ENCODE assay signal across 21 cellular contexts in the genomic region with DNA sequence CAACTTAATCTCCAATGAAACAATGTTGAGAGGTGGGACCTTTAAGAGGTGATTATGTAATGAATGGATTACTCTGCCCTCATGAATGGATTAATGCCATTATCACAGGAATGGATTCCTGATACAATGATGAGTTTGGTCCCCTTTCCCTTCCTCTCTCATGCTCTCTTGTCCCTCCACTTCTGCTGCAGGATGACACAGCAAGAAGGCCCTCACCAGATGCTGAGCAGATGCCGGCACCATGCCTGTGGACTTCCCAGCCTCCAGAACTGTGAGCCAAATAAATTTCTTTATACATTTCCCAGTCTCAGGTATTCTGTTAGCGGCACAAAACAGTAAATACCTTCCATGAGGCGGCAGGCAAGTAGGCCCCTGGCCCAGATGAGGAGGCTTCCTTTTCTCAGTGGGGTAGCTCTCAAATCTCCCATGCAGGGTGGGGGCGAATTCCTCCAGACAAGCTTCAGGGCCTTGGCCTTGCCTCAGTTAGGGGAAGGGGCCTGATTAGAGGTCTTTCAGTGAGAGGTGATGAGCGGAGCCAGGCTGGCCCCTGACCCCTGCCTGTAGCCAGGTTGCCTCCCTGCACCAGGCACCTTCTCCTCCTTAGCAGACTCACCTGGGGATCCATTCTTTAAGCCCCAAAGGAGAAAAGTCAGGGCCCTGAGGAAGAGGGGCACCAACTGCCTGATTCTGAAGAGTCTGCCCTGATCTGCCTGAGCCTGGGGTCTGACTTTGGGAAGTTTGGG.
A peak's percentile ranks its signal among the peaks of the same experiment; 100 is the strongest.
DNase-seq lines count a peak whose midpoint lies in the region; ATAC-seq, FAIRE-seq and TF ChIP-seq lines count a peak whose summit lies in the region.
"Had no signal": no experiment of that assay in that cellular context is flagged by ENCODE, and none has a peak within 500 bp of the region (broad histone marks: within the 10 kb centered on the region; RNA-seq: fewer than 3 reads in every experiment).

No MANE protein-coding gene starts in this region.

- no peaks in the 10 kb centered on the region for H3K79me2 ChIP-seq in osteoblast (ENCODE audit: insufficient read depth, low read length)

- no peak overlapping the region for H2AFZ ChIP-seq in osteoblast (ENCODE audit: low read length)
- H2AFZ ChIP-seq: GM23338 had no signal

- H3K27me3 ChIP-seq in left ventricle myocardium inferior (ENCODE audit: low read depth) (peaks cover 8% of the 10 kb centered on the region), osteoblast (ENCODE audit: insufficient read depth, low read length) (no peaks in the 10 kb centered on the region), tibial artery (no peaks in the 10 kb centered on the region)
- H3K27me3 ChIP-seq in CD4-positive, alpha-beta T cell (ENCODE audit: control insufficient read depth, insufficient read depth, low read length): no peaks in the 10 kb centered on the region

- no peak for ATAC-seq in GM18909 (IDR thresholded peaks at IDR 0.05; ENCODE audit: poor library complexity, unreplicated experiment)
- ATAC-seq in CD4-positive, alpha-beta T cell (ENCODE audit: poor library complexity): no peak
- ATAC-seq: GM23338, HCT116 had no signal

- H3K4me1 Mint-ChIP-seq in CD4-positive, alpha-beta T cell (ENCODE audit: low read depth): no peaks in the 10 kb centered on the region
- H3K4me1 Mint-ChIP-seq: CD4-positive, alpha-beta memory T cell had no signal

- H3K4me1 ChIP-seq in left ventricle myocardium inferior (peaks cover 9% of the 10 kb centered on the region), osteoblast (ENCODE audit: insufficient read depth, low read length) (no peaks in the 10 kb centered on the region), tibial artery (no peaks in the 10 kb centered on the region)

- H3K36me3 Mint-ChIP-seq in CD4-positive, alpha-beta T cell (ENCODE audit: low read depth): no peaks in the 10 kb centered on the region
- H3K36me3 Mint-ChIP-seq: CD4-positive, alpha-beta memory T cell had no signal

- TF ChIP-seq CTCF in left ventricle myocardium inferior (IDR thresholded peaks at IDR 0.05; ENCODE audit: borderline replicate concordance) (no peak), osteoblast (IDR thresholded peaks at IDR 0.05; ENCODE audit: extremely low read depth, low read depth, low read length) (no peak), tibial artery (IDR thresholded peaks at IDR 0.05) (no peak)
- TF ChIP-seq CTCF in CD4-positive, alpha-beta T cell (IDR thresholded peaks at IDR 0.05): no peak

- no peak overlapping the region for H3K4me3 Mint-ChIP-seq in CD4-positive, alpha-beta T cell
- H3K4me3 Mint-ChIP-seq: CD4-positive, alpha-beta memory T cell; GM23338; HFFc6 had no signal

- POLR2A ChIA-PET in CD4-positive, alpha-beta T cell (lab: Charles Lee): no interaction called here

- H3K27ac ChIP-seq in left ventricle myocardium inferior (replicated peaks) (no peak overlapping the region), osteoblast (ENCODE audit: low read depth, low read length) (no peak overlapping the region), tibial artery (no peak overlapping the region)
- no peak overlapping the region for H3K27ac ChIP-seq in CD4-positive, alpha-beta T cell (ENCODE audit: low read depth, low read length)
- H3K27ac ChIP-seq: C4-2B, HL-60 had no signal

- no peak overlapping the region for H3K27ac Mint-ChIP-seq in CD4-positive, alpha-beta T cell
- H3K27ac Mint-ChIP-seq: GM23338, HFFc6 had no signal

- peak; percentile 33 for FAIRE-seq in HTR-8/SVneo (lab: Jason Lieb, UNC)
- FAIRE-seq: GM18507, H54 had no signal

- H3K4me3 ChIP-seq in left ventricle myocardium inferior (no peak overlapping the region), osteoblast (ENCODE audit: insufficient read depth, low read length) (no peak overlapping the region), tibial artery (no peak overlapping the region)
- H3K4me3 ChIP-seq: GM23338 had no signal

- H3K36me3 ChIP-seq in left ventricle myocardium inferior (no peaks in the 10 kb centered on the region), osteoblast (ENCODE audit: insufficient read depth, low read length) (no peaks in the 10 kb centered on the region), tibial artery (no peaks in the 10 kb centered on the region)

- CTCF ChIA-PET in CD4-positive, alpha-beta T cell (lab: Charles Lee): no interaction called here

- H3K4me2 ChIP-seq in osteoblast (ENCODE audit: insufficient read depth, low read length): no peak overlapping the region
- H3K4me2 ChIP-seq: GM23338 had no signal

- H3K9me3 ChIP-seq in left ventricle myocardium inferior (replicated peaks) (peaks cover 6% of the 10 kb centered on the region), osteoblast (ENCODE audit: low read depth, low read length) (no peaks in the 10 kb centered on the region), tibial artery (no peaks in the 10 kb centered on the region)
- no peaks in the 10 kb centered on the region for H3K9me3 ChIP-seq in CD4-positive, alpha-beta T cell (ENCODE audit: control insufficient read depth, low read length)

- peaks cover 8% of the 10 kb centered on the region for H3K27me3 Mint-ChIP-seq in CD4-positive, alpha-beta T cell

- no peaks in the 10 kb centered on the region for H4K20me1 ChIP-seq in osteoblast (ENCODE audit: insufficient read depth, low read length)

- no peaks in the 10 kb centered on the region for H3K9me3 Mint-ChIP-seq in CD4-positive, alpha-beta T cell
- H3K9me3 Mint-ChIP-seq: HFFc6 had no signal

- DNase-seq in cardiac septum (ENCODE audit: low spot score): peak; percentile 59
- no peak for DNase-seq in left ventricle myocardium inferior
- DNase-seq in HTR-8/SVneo (ENCODE audit: insufficient read length, low spot score): no peak
- peak; percentile 3 for DNase-seq in iPS-NIHi7 (ENCODE audit: extremely low spot score)
- DNase-seq in osteoblast (ENCODE audit: insufficient read length, low spot score, missing footprints): peak; percentile 65
- DNase-seq in tibial artery: no peak
- DNase-seq in CD4-positive, alpha-beta T cell: no peak
- DNase-seq: AML-193; CD4-positive, alpha-beta memory T cell; DMS153; DMS79; GDM1; HFFc6; IMR-90 had no signal

- intact Hi-C loops in cardiac septum (cut with DNase I) (loop anchor here (5.0 kb wide), 1 partner anchor 362 kb away; no protein-coding TSS in a partner anchor), left ventricle myocardium inferior (cut with micrococcal nuclease) (loop anchor here (10.0 kb wide), 1 partner anchor 364 kb away; a partner anchor contains a TSS), tibial artery (cut with DNase I; ENCODE audit: low total_unique reads) (no loop called here)
- intact Hi-C loops in CD4-positive, alpha-beta T cell (cut with DNase I, micrococcal nuclease): loop anchor here in 1 of 2 experiments (10.0 kb wide), 3 partner anchors 1204 to 1704 kb away; a partner anchor contains a TSS

Comparison
In these comparisons a context has a peak if more than half of its experiments do, and no peak if none do; other contexts are left out.
1. DNase-seq: peak in cardiac septum (single experiment), iPS-NIHi7 (single experiment) and osteoblast (single experiment); none in left ventricle myocardium inferior (single experiment), HTR-8/SVneo (single experiment), tibial artery (0 of 2) and CD4-positive, alpha-beta T cell (0 of 10).